ENCODE assay signal across 18 cellular contexts in the genomic region with DNA sequence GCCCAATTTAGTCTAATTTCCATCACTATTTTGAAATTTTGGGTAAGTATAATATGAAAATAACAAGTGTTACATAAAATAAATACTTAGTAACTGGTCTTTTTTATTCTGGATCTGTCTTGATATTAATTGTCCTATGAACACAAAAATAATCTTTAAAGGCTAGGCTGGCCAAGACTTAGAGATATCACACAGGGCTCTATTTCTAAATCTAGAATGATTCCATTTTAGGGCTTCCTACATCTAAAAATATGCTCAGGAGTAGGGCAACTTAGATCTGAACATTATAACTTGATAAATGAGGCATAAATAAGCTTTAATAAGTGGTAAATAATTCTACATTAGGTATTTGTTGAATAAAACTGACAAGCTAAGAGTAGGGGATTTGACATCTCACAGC.
"Had no signal": no experiment of that assay in that cellular context is flagged by ENCODE, and none has a peak within 500 bp of the region (broad histone marks: within the 10 kb centered on the region; RNA-seq: fewer than 3 reads in every experiment).

No MANE protein-coding gene starts in this region.

- H3K9ac ChIP-seq: parathyroid adenoma had no signal

- H3K79me2 ChIP-seq: parathyroid adenoma had no signal

- ATAC-seq: activated CD4-positive, CD25-positive, alpha-beta regulatory T cell treated with anti-CD3 and anti-CD28 coated beads, Interleukin-2, amount 50 U/mL, for 24 hours; esophagus mucosa; gastrocnemius medialis; naive thymus-derived CD4-positive, alpha-beta T cell had no signal

- H3K27ac ChIP-seq: gastrocnemius medialis, parathyroid adenoma, thyroid gland had no signal

- H2AFZ ChIP-seq: parathyroid adenoma had no signal

- H3K4me3 Mint-ChIP-seq: naive thymus-derived CD4-positive, alpha-beta T cell had no signal

- DNase-seq: activated CD8-positive, alpha-beta memory T cell treated with anti-CD3 and anti-CD28 coated beads for 24 hours; activated CD8-positive, alpha-beta memory T cell treated with anti-CD3 and anti-CD28 coated beads, Interleukin-2, amount 50 U/mL, for 48 hours; activated gamma-delta T cell treated with Interleukin-2 at 50 U/mL for 16 hours; activated T-cell treated with anti-CD3 and anti-CD28 coated beads, Interleukin-2, amount 50 U/mL, for 48 hours; cerebellar nuclear complex; effector CD8-positive, alpha-beta T cell; gastrocnemius medialis; heart right ventricle; mesendoderm; naive thymus-derived CD4-positive, alpha-beta T cell; spleen; stimulated activated CD8-positive, alpha-beta memory T cell treated with anti-CD3 and anti-CD28 coated beads, Interleukin-4, amount 100 ng/mL, for 48 hours; stimulated activated naive CD4-positive, alpha-beta T cell treated with Interleukin-2 at 50 U/mL for 16 hours; thyroid gland had no signal

- H3K27me3 Mint-ChIP-seq: naive thymus-derived CD4-positive, alpha-beta T cell had no signal

- H3K4me3 ChIP-seq: ascending aorta, gastrocnemius medialis, heart right ventricle, spleen, thyroid gland had no signal

- H3K9me3 ChIP-seq: ascending aorta, gastrocnemius medialis, heart right ventricle, spleen, thyroid gland had no signal

- H3K27me3 ChIP-seq: ascending aorta, gastrocnemius medialis, heart right ventricle, spleen, thyroid gland had no signal

- H3K4me1 ChIP-seq: gastrocnemius medialis, parathyroid adenoma had no signal
